In genomic region chr19:12720851-12721655, GRCh38 we compare ENCODE assay signal across 8 cellular contexts. TPM values are rescaled to one million over a fixed set of nuclear protein-coding genes. Genes with fewer than 3 reads are reported as not detected.
DNase-seq lines count a peak whose midpoint lies in the region; ATAC-seq and TF ChIP-seq lines count a peak whose summit lies in the region.
"Had no signal": no experiment of that assay in that cellular context is flagged by ENCODE, and none has a peak within 500 bp of the region (broad histone marks: within the 10 kb centered on the region; RNA-seq: fewer than 3 reads in every experiment).

No MANE protein-coding gene starts in this region.

- H3K4me3 Mint-ChIP-seq in activated T-cell treated with anti-CD3 and anti-CD28 coated beads, Interleukin-2, amount 50 U/mL, for 24 hours = peak overlapping the region; percentile 92
- peak overlapping the region; percentile 98 for H3K4me3 Mint-ChIP-seq in glutamatergic neuron (ENCODE audit: unreplicated experiment)

- peak overlapping the region; percentile 93 for H3K27ac Mint-ChIP-seq in activated T-cell treated with anti-CD3 and anti-CD28 coated beads, Interleukin-2, amount 50 U/mL, for 24 hours
- peak overlapping the region; percentile 97 for H3K27ac Mint-ChIP-seq in glutamatergic neuron (ENCODE audit: unreplicated experiment)

- H3K4me1 Mint-ChIP-seq in activated T-cell treated with anti-CD3 and anti-CD28 coated beads, Interleukin-2, amount 50 U/mL, for 24 hours (ENCODE audit: low read depth) = peaks cover 38% of the 10 kb centered on the region
- H3K4me1 Mint-ChIP-seq in glutamatergic neuron (ENCODE audit: low read depth, unreplicated experiment) = peaks cover 6% of the 10 kb centered on the region

- H3K4me1 ChIP-seq in HUES48 (ENCODE audit: control insufficient read depth, insufficient read depth, low read length) = no peaks in the 10 kb centered on the region

- peak overlapping the region; percentile 95 for H3K4me3 ChIP-seq in HUES48 (ENCODE audit: low read depth, low read length)

- ATAC-seq in HG02852 (IDR thresholded peaks at IDR 0.05; ENCODE audit: unreplicated experiment) = no peak

- no peaks in the 10 kb centered on the region for H3K9me3 ChIP-seq in HUES48 (ENCODE audit: control insufficient read depth, insufficient read depth, low read length)

- peaks cover 35% of the 10 kb centered on the region for H3K36me3 ChIP-seq in HUES48 (ENCODE audit: control insufficient read depth, insufficient read depth, low read length)

- H3K9me3 Mint-ChIP-seq in activated T-cell treated with anti-CD3 and anti-CD28 coated beads, Interleukin-2, amount 50 U/mL, for 24 hours = no peaks in the 10 kb centered on the region
- peaks cover 28% of the 10 kb centered on the region for H3K9me3 Mint-ChIP-seq in glutamatergic neuron (ENCODE audit: unreplicated experiment)

- no peaks in the 10 kb centered on the region for H3K27me3 ChIP-seq in HUES48 (ENCODE audit: control insufficient read depth, insufficient read depth, low read length)

- H3K9ac ChIP-seq in HUES48 (ENCODE audit: low read depth, low read length) = peak overlapping the region; percentile 39

- no peak for DNase-seq in activated T-cell treated with anti-CD3 and anti-CD28 coated beads, Interleukin-2, amount 50 U/mL, for 24 hours
- DNase-seq in glutamatergic neuron = peak; percentile 53
- peak in 7 of 10 donors; percentile 15 to 88 (median 28) for DNase-seq in posterior cingulate gyrus
- DNase-seq in mesenteric fat pad (ENCODE audit: low spot score) = no peak
- DNase-seq in occipital lobe (lab: John Stamatoyannopoulos, UW) = no peak

- H3K27me3 Mint-ChIP-seq in activated T-cell treated with anti-CD3 and anti-CD28 coated beads, Interleukin-2, amount 50 U/mL, for 24 hours = no peaks in the 10 kb centered on the region
- H3K27me3 Mint-ChIP-seq in glutamatergic neuron (ENCODE audit: unreplicated experiment) = peaks cover 18% of the 10 kb centered on the region

- peaks cover 75% of the 10 kb centered on the region for H3K36me3 Mint-ChIP-seq in activated T-cell treated with anti-CD3 and anti-CD28 coated beads, Interleukin-2, amount 50 U/mL, for 24 hours (ENCODE audit: low read depth)
- H3K36me3 Mint-ChIP-seq in glutamatergic neuron (ENCODE audit: unreplicated experiment) = no peaks in the 10 kb centered on the region

- no peak for TF ChIP-seq CTCF in glutamatergic neuron (IDR thresholded peaks at IDR 0.05; ENCODE audit: partially characterized antibody, unreplicated experiment)

- intact Hi-C loops in posterior cingulate gyrus (cut with DNase I) = no loop called here

- peak overlapping the region; percentile 97 for H3K27ac ChIP-seq in HUES48 (ENCODE audit: low read depth, low read length)

RNA-seq across cellular contexts. Expression of gene TNPO2, which starts 2.7 kb away (rescaled TPM):
- total RNA-seq in glutamatergic neuron (ENCODE audit: unreplicated experiment) (135 TPM), mesenteric fat pad (79.4 TPM), occipital lobe (54.0 TPM)

RNA-seq across cellular contexts. Expression of gene TRIR, which starts 13.4 kb away (rescaled TPM):
- total RNA-seq in glutamatergic neuron (ENCODE audit: unreplicated experiment) = 204 TPM
- total RNA-seq in mesenteric fat pad = 139 TPM
- total RNA-seq in occipital lobe = 138 TPM

RNA-seq across cellular contexts. Expression of gene GET3, which starts 16.2 kb away (rescaled TPM):
- total RNA-seq in glutamatergic neuron (ENCODE audit: unreplicated experiment) = 49.3 TPM
- 57.6 TPM for total RNA-seq in mesenteric fat pad
- total RNA-seq in occipital lobe = 59.3 TPM

RNA-seq across cellular contexts. Expression of gene FBXW9, which starts 24.6 kb away (rescaled TPM):
- 7.4 TPM for total RNA-seq in glutamatergic neuron (ENCODE audit: unreplicated experiment)
- total RNA-seq in mesenteric fat pad = 4.4 TPM
- 6.4 TPM for total RNA-seq in occipital lobe

RNA-seq across cellular contexts. Expression of gene BEST2, which starts 30.5 kb away (rescaled TPM):
- total RNA-seq in glutamatergic neuron (ENCODE audit: unreplicated experiment) = not detected
- total RNA-seq in mesenteric fat pad = not detected
- total RNA-seq in occipital lobe = 0.16 TPM
- total RNA-seq: activated CD8-positive, alpha-beta memory T cell treated with anti-CD3 and anti-CD28 coated beads for 36 hours had no signal

Comparison
In these comparisons a context has a peak if more than half of its experiments do, and no peak if none do; other contexts are left out.
1. DNase-seq: peak in glutamatergic neuron (single experiment) and posterior cingulate gyrus (7 of 10); none in activated T-cell treated with anti-CD3 and anti-CD28 coated beads, Interleukin-2, amount 50 U/mL, for 24 hours (single experiment), mesenteric fat pad (single experiment) and occipital lobe (single experiment).